ENCODE assay signal across 20 cellular contexts in the genomic region with DNA sequence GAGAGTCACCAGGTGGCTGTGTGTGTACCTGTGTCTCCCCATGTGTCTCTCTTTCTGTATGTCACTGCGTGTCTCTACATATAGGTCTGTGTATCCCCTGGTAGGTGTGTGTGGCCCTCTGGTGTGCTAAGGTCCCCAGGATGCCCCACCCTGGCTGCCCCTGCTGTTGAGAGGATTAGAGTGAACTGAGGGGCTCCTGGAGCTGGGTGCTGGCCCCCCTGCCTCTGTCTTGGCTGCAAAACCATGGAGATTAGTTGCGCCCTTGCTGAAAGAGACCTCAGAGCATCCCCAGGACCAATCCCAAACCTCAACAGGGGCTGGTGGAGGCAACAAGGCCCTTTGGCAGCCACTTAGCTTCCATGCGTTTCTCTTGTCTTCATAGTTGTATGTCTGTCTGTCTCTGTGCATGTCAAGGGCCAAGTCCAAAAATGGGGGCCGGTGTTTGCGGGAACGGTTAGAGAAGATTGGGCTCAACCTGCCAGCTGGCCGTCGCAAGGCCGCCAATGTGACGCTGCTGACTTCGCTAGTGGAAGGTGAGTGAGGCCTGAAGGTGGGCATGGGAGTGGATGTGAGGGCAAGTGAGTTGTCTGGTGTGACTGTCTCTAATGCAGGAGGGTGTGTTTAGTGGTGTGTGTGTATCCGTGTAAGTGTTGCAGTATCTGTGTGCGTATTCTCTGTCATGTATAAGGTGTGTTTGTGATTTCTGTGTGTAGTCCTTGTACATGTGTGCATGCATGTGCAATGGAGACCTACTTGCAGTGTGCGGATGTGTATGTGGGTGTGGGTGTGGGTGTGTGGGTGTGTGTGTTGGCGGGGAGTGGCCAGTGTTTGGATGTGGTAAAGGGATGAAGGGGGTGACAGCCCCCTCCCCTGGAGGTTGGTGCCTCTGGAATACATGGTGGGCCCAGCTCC. TPM values are rescaled to one million over a fixed set of nuclear protein-coding genes. Genes with fewer than 3 reads are reported as not detected.
"Had no signal": no experiment of that assay in that cellular context is flagged by ENCODE, and none has a peak within 500 bp of the region (broad histone marks: within the 10 kb centered on the region; RNA-seq: fewer than 3 reads in every experiment).

No MANE protein-coding gene starts in this region.

- H3K27ac ChIP-seq: adrenal gland, cardiac muscle cell, colonic mucosa, SJCRH30, upper lobe of left lung had no signal

- H3K4me3 Mint-ChIP-seq: activated CD4-positive, alpha-beta memory T cell treated with anti-CD3 and anti-CD28 coated beads for 36 hours; activated naive CD4-positive, alpha-beta T cell treated with anti-CD3 and anti-CD28 coated beads, Interleukin-2, amount 10 ng/mL, durations not matched to agents 7 days and 5 days; activated T-helper 17 cell treated with anti-CD3 and anti-CD28 coated beads, Interleukin-2, amount 50 U/mL, for 72 hours; memory B cell; natural killer cell; stimulated activated naive CD8-positive, alpha-beta T cell treated with anti-CD3 and anti-CD28 coated beads, Interleukin-15, amount 100 ng/mL, for 72 hours; T-helper 2 cell treated with Interferon-gamma antibody and Interleukin-4, amounts not matched to agents 5 μg/mL and 100 μg/mL, for 36 hours had no signal

- H3K27me3 ChIP-seq: adrenal gland, cardiac muscle cell, colonic mucosa, SJCRH30, upper lobe of left lung had no signal

- DNase-seq: activated CD4-positive, alpha-beta memory T cell treated with anti-CD3 and anti-CD28 coated beads for 36 hours; activated naive CD4-positive, alpha-beta T cell treated with anti-CD3 and anti-CD28 coated beads, Interleukin-2, amount 10 ng/mL, durations not matched to agents 7 days and 5 days; colonic mucosa; glutamatergic neuron; hypothalamus; kidney; left ventricle myocardium superior; natural killer cell; occipital lobe; SJCRH30; SW 1271 had no signal

- H3K9me3 ChIP-seq: adrenal gland, colonic mucosa, SJCRH30, upper lobe of left lung had no signal

- H3K27ac Mint-ChIP-seq: activated CD4-positive, alpha-beta memory T cell treated with anti-CD3 and anti-CD28 coated beads for 36 hours; activated naive CD4-positive, alpha-beta T cell treated with anti-CD3 and anti-CD28 coated beads, Interleukin-2, amount 10 ng/mL, durations not matched to agents 7 days and 5 days; activated T-helper 17 cell treated with anti-CD3 and anti-CD28 coated beads, Interleukin-2, amount 50 U/mL, for 72 hours; memory B cell; T-helper 2 cell treated with Interferon-gamma antibody and Interleukin-4, amounts not matched to agents 5 μg/mL and 100 μg/mL, for 36 hours had no signal

- H3K4me3 ChIP-seq: adrenal gland, cardiac muscle cell, colonic mucosa, SJCRH30, upper lobe of left lung had no signal

- H3K27me3 Mint-ChIP-seq: activated CD4-positive, alpha-beta memory T cell treated with anti-CD3 and anti-CD28 coated beads for 36 hours; activated naive CD4-positive, alpha-beta T cell treated with anti-CD3 and anti-CD28 coated beads, Interleukin-2, amount 10 ng/mL, durations not matched to agents 7 days and 5 days; activated T-helper 17 cell treated with anti-CD3 and anti-CD28 coated beads, Interleukin-2, amount 50 U/mL, for 72 hours; memory B cell; stimulated activated naive CD8-positive, alpha-beta T cell treated with anti-CD3 and anti-CD28 coated beads, Interleukin-15, amount 100 ng/mL, for 72 hours had no signal

- H3K4me1 ChIP-seq: adrenal gland, colonic mucosa, SJCRH30 had no signal

- H3K9me3 Mint-ChIP-seq: activated CD4-positive, alpha-beta memory T cell treated with anti-CD3 and anti-CD28 coated beads for 36 hours; activated naive CD4-positive, alpha-beta T cell treated with anti-CD3 and anti-CD28 coated beads, Interleukin-2, amount 10 ng/mL, durations not matched to agents 7 days and 5 days; activated T-helper 17 cell treated with anti-CD3 and anti-CD28 coated beads, Interleukin-2, amount 50 U/mL, for 72 hours; memory B cell; natural killer cell; stimulated activated naive CD8-positive, alpha-beta T cell treated with anti-CD3 and anti-CD28 coated beads, Interleukin-15, amount 100 ng/mL, for 72 hours; T-helper 2 cell treated with Interferon-gamma antibody and Interleukin-4, amounts not matched to agents 5 μg/mL and 100 μg/mL, for 36 hours had no signal

- ATAC-seq: activated CD4-positive, CD25-positive, alpha-beta regulatory T cell treated with anti-CD3 and anti-CD28 coated beads, Interleukin-2, amount 50 U/mL, for 24 hours; activated T-helper 17 cell treated with anti-CD3 and anti-CD28 coated beads, Interleukin-2, amount 50 U/mL, for 72 hours; left ventricle myocardium superior; natural killer cell; sciatic nerve; stimulated activated naive CD8-positive, alpha-beta T cell treated with anti-CD3 and anti-CD28 coated beads, Interleukin-15, amount 100 ng/mL, for 72 hours had no signal

- H3K4me1 Mint-ChIP-seq: stimulated activated naive CD8-positive, alpha-beta T cell treated with anti-CD3 and anti-CD28 coated beads, Interleukin-15, amount 100 ng/mL, for 72 hours had no signal

- H3K36me3 ChIP-seq: adrenal gland, cardiac muscle cell, colonic mucosa had no signal

- H3K36me3 Mint-ChIP-seq: activated CD4-positive, alpha-beta memory T cell treated with anti-CD3 and anti-CD28 coated beads for 36 hours; activated naive CD4-positive, alpha-beta T cell treated with anti-CD3 and anti-CD28 coated beads, Interleukin-2, amount 10 ng/mL, durations not matched to agents 7 days and 5 days; natural killer cell had no signal

RNA-seq across cellular contexts. Expression of a gene that starts 16.7 kb away (rescaled TPM):
- polyA plus RNA-seq: cardiac muscle cell had no signal
